1 cellular context compared by ENCODE assay signal in the genomic region with DNA sequence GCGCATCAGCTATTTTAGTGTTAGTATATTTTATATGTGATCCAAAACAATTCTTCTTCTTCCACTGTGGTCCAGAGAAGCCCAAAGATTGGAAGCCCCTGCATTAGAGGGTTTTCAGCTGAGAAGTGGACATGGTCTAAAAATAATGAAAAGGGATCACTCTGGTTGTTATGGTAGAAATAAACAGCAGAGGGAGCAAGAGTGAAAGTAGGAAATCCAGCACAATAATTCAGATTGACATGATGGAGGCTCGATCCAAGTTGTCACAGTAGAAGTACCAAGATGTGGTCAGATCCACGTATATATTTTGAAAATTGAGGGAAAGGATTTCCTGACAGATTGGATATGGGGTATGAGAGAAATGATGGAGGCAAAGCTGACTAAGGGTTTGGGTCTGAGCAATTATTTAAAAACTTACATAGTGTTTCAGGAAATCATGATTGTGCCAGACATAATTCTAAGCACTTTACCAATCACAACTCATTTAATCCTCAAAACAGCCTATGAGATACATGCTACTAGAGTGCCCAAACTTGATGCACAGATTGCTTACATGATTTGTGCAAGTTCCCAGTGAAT.
TF ChIP-seq lines count a peak whose summit lies in the region.

No MANE protein-coding gene starts in this region.

TF ChIP-seq in IMR-90, 13 proteins besides CTCF, POLR2A, EP300 and RAD21 (continued from another document):
- no peak for TF ChIP-seq CEBPB (IDR thresholded peaks at IDR 0.05; ENCODE audit: low read depth, low read length)
